ENCODE assay signal across 25 cellular contexts in genomic region chr5:134088994-134089560, GRCh38. TPM values are rescaled to one million over a fixed set of nuclear protein-coding genes. Genes with fewer than 3 reads are reported as not detected.
DNase-seq lines count a peak whose midpoint lies in the region; ATAC-seq and TF ChIP-seq lines count a peak whose summit lies in the region.
"Had no signal": no experiment of that assay in that cellular context is flagged by ENCODE, and none has a peak within 500 bp of the region (broad histone marks: within the 10 kb centered on the region; RNA-seq: fewer than 3 reads in every experiment).

No MANE protein-coding gene starts in this region.

- no peaks in the 10 kb centered on the region for H3K79me2 ChIP-seq in neural progenitor cell (ENCODE audit: low read depth)

- POLR2A ChIA-PET in activated CD4-positive, alpha-beta T cell treated with anti-CD3 and anti-CD28 coated beads, Interleukin-2, amount 10 ng/mL, durations not matched to agents 7 days and 5 days (lab: Charles Lee), result no interaction called here
- POLR2A ChIA-PET in CD4-positive, alpha-beta memory T cell (lab: Charles Lee; ENCODE audit: partially characterized antibody), result interaction anchor here (1.0 to 6.8 kb wide), 5 partner anchors 8 to 87 kb away, joined by 3 to 58 read pairs (median 31); no protein-coding TSS in a partner anchor

- in situ Hi-C loops in GM13976 (cut with MboI; ENCODE audit: low sequenced_read_pairs, unreplicated experiment), result no loop called here

- no peaks in the 10 kb centered on the region for H3K9me3 ChIP-seq in CD4-positive, alpha-beta memory T cell (ENCODE audit: control insufficient read depth in 1 of 2, low read length in 2 of 2)
- H3K9me3 ChIP-seq in WERI-Rb-1 (ENCODE audit: severe bottlenecking) (no peaks in the 10 kb centered on the region), neural progenitor cell (ENCODE audit: low read depth) (no peaks in the 10 kb centered on the region), heart right ventricle (no peaks in the 10 kb centered on the region)
- H3K9me3 ChIP-seq: ovary had no signal

- TF ChIP-seq CTCF in WERI-Rb-1 (IDR thresholded peaks at IDR 0.05; ENCODE audit: low read depth, low read length) (no peak), neural progenitor cell (IDR thresholded peaks at IDR 0.05) (no peak), GM13976 (IDR thresholded peaks at IDR 0.05; ENCODE audit: borderline replicate concordance, control extremely low read depth, extremely low read depth, insufficient read depth, missing control alignments) (no peak), heart right ventricle (IDR thresholded peaks at IDR 0.05) (no peak)

- intact Hi-C loops in CD4-positive, alpha-beta memory T cell (cut with micrococcal nuclease), result no loop called here
- intact Hi-C loops in heart right ventricle (cut with DNase I), result no loop called here

- peaks cover 88% of the 10 kb centered on the region for H3K4me1 Mint-ChIP-seq in activated CD4-positive, alpha-beta T cell treated with anti-CD3 and anti-CD28 coated beads, Interleukin-2, amount 10 ng/mL, durations not matched to agents 7 days and 5 days
- H3K4me1 Mint-ChIP-seq in CD4-positive, alpha-beta memory T cell, result peaks cover 63 to 98% (median 81%) of the 10 kb centered on the region in 4 donors
- peaks cover 25% of the 10 kb centered on the region for H3K4me1 Mint-ChIP-seq in neural progenitor cell

- H3K27me3 ChIP-seq in CD4-positive, alpha-beta memory T cell (ENCODE audit: insufficient read depth, low read length), result no peaks in the 10 kb centered on the region
- H3K27me3 ChIP-seq in WERI-Rb-1 (ENCODE audit: insufficient read depth, low read depth, severe bottlenecking) (no peaks in the 10 kb centered on the region), neural progenitor cell (no peaks in the 10 kb centered on the region), heart right ventricle (peaks cover 0 to 6% (median 0%) of the 10 kb centered on the region in 7 donors)
- H3K27me3 ChIP-seq: cardiac muscle cell, ovary had no signal

- DNase-seq in activated CD4-positive, alpha-beta T cell treated with anti-CD3 and anti-CD28 coated beads, Interleukin-2, amount 10 ng/mL, durations not matched to agents 7 days and 5 days, result no peak
- no peak for DNase-seq in activated CD4-positive, alpha-beta T cell treated with anti-CD3 and anti-CD28 coated beads, Interleukin-2, amount 50 U/mL, for 1 hour
- DNase-seq in CD4-positive, alpha-beta memory T cell, result no peak
- DNase-seq in WERI-Rb-1 (peak; percentile 77), neural progenitor cell (ENCODE audit: low spot score) (no peak), GM13976 (ENCODE audit: low spot score) (no peak), HuH-7.5 (ENCODE audit: low spot score) (no peak), heart right ventricle (no peak)
- DNase-seq: activated CD4-positive, alpha-beta T cell treated with anti-CD3 and anti-CD28 coated beads, Interleukin-2, amount 50 U/mL, for 4 hours; activated gamma-delta T cell; activated T-cell treated with anti-CD3 and anti-CD28 coated beads for 4 hours; amygdala; DMS53; GF-D8; head of caudate nucleus; HFFc6; KG1; left colon; mesenchymal stem cell; NCI-H1694 treated with DMSO at 0.1 percent for 48 hours; ovary; Right ventricle myocardium superior had no signal

- no peak for ATAC-seq in heart right ventricle
- ATAC-seq: left colon, sciatic nerve had no signal

- no peak overlapping the region for H3K9ac ChIP-seq in neural progenitor cell

- no peaks in the 10 kb centered on the region for H4K20me1 ChIP-seq in neural progenitor cell (ENCODE audit: low read depth)

- H2AFZ ChIP-seq in neural progenitor cell (replicated peaks), result peak overlapping the region; percentile 84

- H3K4me3 Mint-ChIP-seq in activated CD4-positive, alpha-beta T cell treated with anti-CD3 and anti-CD28 coated beads, Interleukin-2, amount 10 ng/mL, durations not matched to agents 7 days and 5 days, result no peak overlapping the region
- peak overlapping the region in 6 of 8 donors; percentile 11 to 77 (median 56) for H3K4me3 Mint-ChIP-seq in CD4-positive, alpha-beta memory T cell
- H3K4me3 Mint-ChIP-seq in neural progenitor cell, result no peak overlapping the region
- H3K4me3 Mint-ChIP-seq: dendritic cell treated with granulocyte-macrophage colony-stimulating factor and Interleukin-4, amounts not matched to agents 40 ng/mL and 50 ng/mL, for 4 days; HFFc6 had no signal

- peaks cover 2% of the 10 kb centered on the region for H3K27me3 Mint-ChIP-seq in activated CD4-positive, alpha-beta T cell treated with anti-CD3 and anti-CD28 coated beads, Interleukin-2, amount 10 ng/mL, durations not matched to agents 7 days and 5 days
- no peaks in the 10 kb centered on the region for H3K27me3 Mint-ChIP-seq in CD4-positive, alpha-beta memory T cell
- H3K27me3 Mint-ChIP-seq in neural progenitor cell (ENCODE audit: insufficient read depth, low read depth), result peaks cover 4% of the 10 kb centered on the region

- no peak overlapping the region for H3K27ac ChIP-seq in CD4-positive, alpha-beta memory T cell (ENCODE audit: low read depth, low read length)
- H3K27ac ChIP-seq in WERI-Rb-1 (peak overlapping the region; percentile 65), neural progenitor cell (no peak overlapping the region), heart right ventricle (no peak overlapping the region)
- H3K27ac ChIP-seq: cardiac muscle cell, ovary had no signal

- 92 to 97% methylated on average over 5 of the region's 5 CpGs for WGBS in heart right ventricle, 2 donors

- H3K9me3 Mint-ChIP-seq in activated CD4-positive, alpha-beta T cell treated with anti-CD3 and anti-CD28 coated beads, Interleukin-2, amount 10 ng/mL, durations not matched to agents 7 days and 5 days, result no peaks in the 10 kb centered on the region
- peaks cover 0 to 2% (median 0%) of the 10 kb centered on the region in 8 donors for H3K9me3 Mint-ChIP-seq in CD4-positive, alpha-beta memory T cell
- peaks cover under 1% of the 10 kb centered on the region for H3K9me3 Mint-ChIP-seq in neural progenitor cell
- H3K9me3 Mint-ChIP-seq: dendritic cell treated with granulocyte-macrophage colony-stimulating factor and Interleukin-4, amounts not matched to agents 40 ng/mL and 50 ng/mL, for 4 days; HFFc6 had no signal

- H3K4me2 ChIP-seq in neural progenitor cell, result no peak overlapping the region

- CTCF ChIA-PET in activated CD4-positive, alpha-beta T cell treated with anti-CD3 and anti-CD28 coated beads, Interleukin-2, amount 10 ng/mL, durations not matched to agents 7 days and 5 days (lab: Charles Lee), result interaction anchor here (0.9 to 2.8 kb wide), 6 partner anchors 12 to 960 kb away, joined by 3 to 30 read pairs (median 3); no protein-coding TSS in a partner anchor
- CTCF ChIA-PET in CD4-positive, alpha-beta memory T cell (lab: Charles Lee; ENCODE audit: partially characterized antibody), result interaction anchor here (1.2 to 3.1 kb wide), 4 partner anchors 15 to 49 kb away, joined by 3 to 15 read pairs (median 8); no protein-coding TSS in a partner anchor

- H3K36me3 Mint-ChIP-seq in activated CD4-positive, alpha-beta T cell treated with anti-CD3 and anti-CD28 coated beads, Interleukin-2, amount 10 ng/mL, durations not matched to agents 7 days and 5 days (ENCODE audit: low read depth), result peaks cover 16% of the 10 kb centered on the region
- H3K36me3 Mint-ChIP-seq in CD4-positive, alpha-beta memory T cell, result peaks cover 0 to 7% of the 10 kb centered on the region in 2 donors
- H3K36me3 Mint-ChIP-seq in neural progenitor cell, result no peaks in the 10 kb centered on the region

- H3K27ac Mint-ChIP-seq in activated CD4-positive, alpha-beta T cell treated with anti-CD3 and anti-CD28 coated beads, Interleukin-2, amount 10 ng/mL, durations not matched to agents 7 days and 5 days, result peak overlapping the region; percentile 78
- peak overlapping the region; percentile 64 to 95 (median 84) for H3K27ac Mint-ChIP-seq in CD4-positive, alpha-beta memory T cell
- no peak overlapping the region for H3K27ac Mint-ChIP-seq in neural progenitor cell
- H3K27ac Mint-ChIP-seq: dendritic cell treated with granulocyte-macrophage colony-stimulating factor and Interleukin-4, amounts not matched to agents 40 ng/mL and 50 ng/mL, for 4 days; HFFc6 had no signal

- H3K36me3 ChIP-seq in CD4-positive, alpha-beta memory T cell (ENCODE audit: insufficient read depth, low read length), result no peaks in the 10 kb centered on the region
- no peaks in the 10 kb centered on the region for H3K36me3 ChIP-seq in WERI-Rb-1
- no peaks in the 10 kb centered on the region for H3K36me3 ChIP-seq in neural progenitor cell
- no peaks in the 10 kb centered on the region for H3K36me3 ChIP-seq in heart right ventricle
- H3K36me3 ChIP-seq: cardiac muscle cell, ovary had no signal

- H3K4me1 ChIP-seq in CD4-positive, alpha-beta memory T cell (ENCODE audit: insufficient read depth, low read length), result peaks cover 98% of the 10 kb centered on the region
- peaks cover 13% of the 10 kb centered on the region for H3K4me1 ChIP-seq in neural progenitor cell
- peaks cover 0 to 7% (median 0%) of the 10 kb centered on the region in 9 donors for H3K4me1 ChIP-seq in heart right ventricle

- no peak overlapping the region for H3K4me3 ChIP-seq in CD4-positive, alpha-beta memory T cell (ENCODE audit: low read length in 2 of 2)
- no peak overlapping the region for H3K4me3 ChIP-seq in WERI-Rb-1 (ENCODE audit: low read depth, low read length)
- H3K4me3 ChIP-seq in neural progenitor cell, result no peak overlapping the region
- no peak overlapping the region for H3K4me3 ChIP-seq in heart right ventricle
- H3K4me3 ChIP-seq: cardiac muscle cell, ovary had no signal

- H3F3A ChIP-seq in neural progenitor cell (ENCODE audit: low read depth), result no peaks in the 10 kb centered on the region

RNA-seq across cellular contexts. Expression of gene TCF7, which starts 25.4 kb away (rescaled TPM):
- 100 to 1,000 TPM; 271 to 283 TPM for total RNA-seq in activated CD4-positive, alpha-beta T cell treated with anti-CD3 and anti-CD28 coated beads, Interleukin-2, amount 10 ng/mL, durations not matched to agents 7 days and 5 days
- 100 to 1,000 TPM; 770 to 841 TPM for total RNA-seq in CD4-positive, alpha-beta memory T cell
- polyA plus RNA-seq in CD4-positive, alpha-beta memory T cell, result 100 to 1,000 TPM; 102 to 474 TPM
- total RNA-seq in neural progenitor cell (ENCODE audit: low replicate concordance) (0.73 and 1.8 TPM in 2 replicates), heart right ventricle (1 to 10 TPM in 9 of 10 donors, under 1 TPM in 1; 0.42 to 5.9 (median 2.0) TPM)
- 1 to 10 TPM; 1.0 TPM for polyA plus RNA-seq in heart right ventricle

Comparison
In these comparisons a context has a peak if more than half of its experiments do, and no peak if none do; other contexts are left out.
1. H3K4me3 Mint-ChIP-seq: peak in CD4-positive, alpha-beta memory T cell (6 of 8); none in activated CD4-positive, alpha-beta T cell treated with anti-CD3 and anti-CD28 coated beads, Interleukin-2, amount 10 ng/mL, durations not matched to agents 7 days and 5 days (single experiment) and neural progenitor cell (single experiment).
2. RNA of gene TCF7, which starts 25.4 kb away (total RNA-seq): 770 to 841 TPM in CD4-positive, alpha-beta memory T cell and 271 to 283 TPM in activated CD4-positive, alpha-beta T cell treated with anti-CD3 and anti-CD28 coated beads, Interleukin-2, amount 10 ng/mL, durations not matched to agents 7 days and 5 days; 0.42 to 5.9 TPM in heart right ventricle and 0.73 to 1.8 TPM in neural progenitor cell; every median in the first group is over 10 times any median in the second.